8 cellular contexts compared by ENCODE assay signal in genomic region chr13:100673831-100674362, GRCh38. TPM values are rescaled to one million over a fixed set of nuclear protein-coding genes. Genes with fewer than 3 reads are reported as not detected.
DNase-seq lines count a peak whose midpoint lies in the region; ATAC-seq and TF ChIP-seq lines count a peak whose summit lies in the region.

No MANE protein-coding gene starts in this region.

- H3K27me3 ChIP-seq in SK-N-SH (ENCODE audit: insufficient read depth) = no peaks in the 10 kb centered on the region

- peak overlapping the region; percentile 98 for H3K27ac Mint-ChIP-seq in progenitor cell of endocrine pancreas

- H3K4me3 Mint-ChIP-seq in progenitor cell of endocrine pancreas (ENCODE audit: low read depth) = peak overlapping the region; percentile 97

- intact Hi-C loops in left ventricle myocardium superior (cut with micrococcal nuclease) = no loop called here

- no peaks in the 10 kb centered on the region for H3K9me3 Mint-ChIP-seq in progenitor cell of endocrine pancreas (ENCODE audit: low read depth)

- ATAC-seq in GM21526 (IDR thresholded peaks at IDR 0.05; ENCODE audit: low FRiP score, unreplicated experiment) = peak; percentile 22
- peak; percentile 42 for ATAC-seq in left ventricle myocardium superior

- H3K4me3 ChIP-seq in SK-N-SH (ENCODE audit: low read depth in 2 of 2, low read length in 1 of 2) = peak overlapping the region; percentile 74 to 88

- under 1% methylated on average over 12 of the region's 50 CpGs for WGBS in SK-N-SH (ENCODE audit: low lambda C conversion rate)

- H3K9me2 ChIP-seq in SK-N-SH = no peaks in the 10 kb centered on the region

- DNase-seq in EH (ENCODE audit: low read depth) (peak; percentile 83), HT1080 (ENCODE audit: low read depth) (peak; percentile 89), SK-N-SH (no peak), amygdala (lab: John Stamatoyannopoulos, UW) (peak in 38 of 56 donors; percentile 11 to 78 (median 56)), left ventricle myocardium superior (peak; percentile 84), progenitor cell of endocrine pancreas (ENCODE audit: low spot score, unreplicated experiment) (peak; percentile 14), NCI-H526 treated with DMSO at 0.1 percent for 48 hours (lab: John Stamatoyannopoulos, UW) (no peak)

- H2AFZ ChIP-seq in SK-N-SH (ENCODE audit: low read depth) = no peak overlapping the region

- TF ChIP-seq RAD21 in SK-N-SH (IDR thresholded peaks at IDR 0.05; ENCODE audit: low read length) = no peak

- no peaks in the 10 kb centered on the region for H3K9me3 ChIP-seq in SK-N-SH

- H3K4me1 ChIP-seq in SK-N-SH (ENCODE audit: control insufficient read depth in 1 of 2, insufficient read depth in 2 of 2, low read depth in 1 of 2, low read length in 1 of 2) = peaks cover 9 to 15% of the 10 kb centered on the region in 2 experiments; a peak in 3 of 4 replicates

- no peak for TF ChIP-seq EP300 in SK-N-SH (IDR thresholded peaks at IDR 0.05; ENCODE audit: borderline replicate concordance in 1 of 2, low read depth in 1 of 2, low read length in 1 of 2)

- POLR2A ChIA-PET in SK-N-SH (lab: Yijun Ruan, JAX) = no interaction called here

- H4K20me1 ChIP-seq in SK-N-SH (ENCODE audit: insufficient read depth) = no peaks in the 10 kb centered on the region; the same call in 1 of the 2 replicates

- H3K79me2 ChIP-seq in SK-N-SH (ENCODE audit: insufficient read depth) = peaks cover 41% of the 10 kb centered on the region; the same call in 1 of the 2 replicates

- CTCF ChIA-PET in SK-N-SH (lab: Yijun Ruan, JAX) = interaction anchor here (1.0 kb wide), 1 partner anchor 102 kb away, joined by 4 read pairs; no protein-coding TSS in a partner anchor

- peaks cover 5% of the 10 kb centered on the region for H3K36me3 Mint-ChIP-seq in progenitor cell of endocrine pancreas (ENCODE audit: insufficient read depth)

- TF ChIP-seq CTCF in SK-N-SH (IDR thresholded peaks at IDR 0.05) = no peak
- no peak for TF ChIP-seq CTCF in progenitor cell of endocrine pancreas (IDR thresholded peaks at IDR 0.05; ENCODE audit: unreplicated experiment)

- H3K4me1 Mint-ChIP-seq in progenitor cell of endocrine pancreas (ENCODE audit: low read depth) = peaks cover 23% of the 10 kb centered on the region

- H3K9ac ChIP-seq in SK-N-SH = peak overlapping the region; percentile 52; the same call in 1 of the 2 replicates

- peak overlapping the region; percentile 29 to 87; a peak in 3 of 4 replicates for H3K27ac ChIP-seq in SK-N-SH (ENCODE audit: low read depth in 2 of 2, low read length in 1 of 2)

- peak overlapping the region; percentile 98 for H3K4me2 ChIP-seq in SK-N-SH

- H3K36me3 ChIP-seq in SK-N-SH (replicated peaks in 1 of 2; ENCODE audit: control insufficient read depth in 1 of 2, insufficient read depth in 2 of 2, low read length in 1 of 2) = peaks cover 0 to 8% of the 10 kb centered on the region in 2 experiments

- peaks cover 9% of the 10 kb centered on the region for H3K27me3 Mint-ChIP-seq in progenitor cell of endocrine pancreas

- no peaks in the 10 kb centered on the region for H3F3A ChIP-seq in SK-N-SH (replicated peaks; ENCODE audit: insufficient read depth)

TF ChIP-seq in SK-N-SH, 30 proteins besides CTCF, POLR2A, EP300 and RAD21:
- TF ChIP-seq JUND (IDR thresholded peaks at IDR 0.05) (peak; percentile 48; the same call in 1 of the 2 replicates), YY1 (IDR thresholded peaks at IDR 0.05; ENCODE audit: low read depth) (peak; percentile 31; the same call in 1 of the 2 replicates), ELF1 (IDR thresholded peaks at IDR 0.05) (no peak), FOSL2 (IDR thresholded peaks at IDR 0.05; ENCODE audit: borderline replicate concordance, low read depth) (peak; percentile 65), TEAD4 (IDR thresholded peaks at IDR 0.05; ENCODE audit: borderline replicate concordance, insufficient read depth) (no peak), RCOR1 (IDR thresholded peaks at IDR 0.05; ENCODE audit: low read length) (no peak), MAX (IDR thresholded peaks at IDR 0.05; ENCODE audit: low read depth) (peak; percentile 25; the same call in 1 of the 2 replicates)

RNA-seq across cellular contexts. Expression of gene TMTC4, which starts 0.7 kb away (rescaled TPM):
- 12.2 and 16.8 TPM in 2 replicates for total RNA-seq in HT1080 (2014; rRNA removed; shearing (Covaris generic))
- 15.9 and 16.2 TPM in 2 replicates for polyA plus RNA-seq in HT1080 (2015; cell fraction: cytosol; rRNA removed)
- polyA plus RNA-seq in HT1080 (2015; cell fraction: nucleus; rRNA removed) = 23.6 and 31.7 TPM in 2 replicates
- polyA plus RNA-seq in SK-N-SH (2012; rRNA removed) = 22.3 and 24.4 TPM in 2 replicates
- polyA plus RNA-seq in SK-N-SH (2012; cell fraction: cytosol; rRNA removed) = 15.4 and 18.8 TPM in 2 replicates
- polyA plus RNA-seq in SK-N-SH (2012; cell fraction: nucleus; rRNA removed) = 45.5 and 55.7 TPM in 2 replicates
- 8.4 TPM for total RNA-seq in left ventricle myocardium superior
- 52.6 and 52.7 TPM in 2 replicates for total RNA-seq in progenitor cell of endocrine pancreas

Comparison
In these comparisons a context has a peak if more than half of its experiments do, and no peak if none do; other contexts are left out.
1. DNase-seq: peak in EH (single experiment), HT1080 (single experiment), amygdala (38 of 56), left ventricle myocardium superior (single experiment) and progenitor cell of endocrine pancreas (single experiment); none in SK-N-SH (single experiment) and NCI-H526 treated with DMSO at 0.1 percent for 48 hours (single experiment).